Comparison of ENCODE assay signal across 1 cellular context in genomic region chr22:27159716-27160295, GRCh38.
TF ChIP-seq lines count a peak whose summit lies in the region.

No MANE protein-coding gene starts in this region.

TF ChIP-seq in GM23338, 12 proteins besides CTCF, POLR2A, EP300 and RAD21 (continued from another document):
- TF ChIP-seq, protein P1, sequence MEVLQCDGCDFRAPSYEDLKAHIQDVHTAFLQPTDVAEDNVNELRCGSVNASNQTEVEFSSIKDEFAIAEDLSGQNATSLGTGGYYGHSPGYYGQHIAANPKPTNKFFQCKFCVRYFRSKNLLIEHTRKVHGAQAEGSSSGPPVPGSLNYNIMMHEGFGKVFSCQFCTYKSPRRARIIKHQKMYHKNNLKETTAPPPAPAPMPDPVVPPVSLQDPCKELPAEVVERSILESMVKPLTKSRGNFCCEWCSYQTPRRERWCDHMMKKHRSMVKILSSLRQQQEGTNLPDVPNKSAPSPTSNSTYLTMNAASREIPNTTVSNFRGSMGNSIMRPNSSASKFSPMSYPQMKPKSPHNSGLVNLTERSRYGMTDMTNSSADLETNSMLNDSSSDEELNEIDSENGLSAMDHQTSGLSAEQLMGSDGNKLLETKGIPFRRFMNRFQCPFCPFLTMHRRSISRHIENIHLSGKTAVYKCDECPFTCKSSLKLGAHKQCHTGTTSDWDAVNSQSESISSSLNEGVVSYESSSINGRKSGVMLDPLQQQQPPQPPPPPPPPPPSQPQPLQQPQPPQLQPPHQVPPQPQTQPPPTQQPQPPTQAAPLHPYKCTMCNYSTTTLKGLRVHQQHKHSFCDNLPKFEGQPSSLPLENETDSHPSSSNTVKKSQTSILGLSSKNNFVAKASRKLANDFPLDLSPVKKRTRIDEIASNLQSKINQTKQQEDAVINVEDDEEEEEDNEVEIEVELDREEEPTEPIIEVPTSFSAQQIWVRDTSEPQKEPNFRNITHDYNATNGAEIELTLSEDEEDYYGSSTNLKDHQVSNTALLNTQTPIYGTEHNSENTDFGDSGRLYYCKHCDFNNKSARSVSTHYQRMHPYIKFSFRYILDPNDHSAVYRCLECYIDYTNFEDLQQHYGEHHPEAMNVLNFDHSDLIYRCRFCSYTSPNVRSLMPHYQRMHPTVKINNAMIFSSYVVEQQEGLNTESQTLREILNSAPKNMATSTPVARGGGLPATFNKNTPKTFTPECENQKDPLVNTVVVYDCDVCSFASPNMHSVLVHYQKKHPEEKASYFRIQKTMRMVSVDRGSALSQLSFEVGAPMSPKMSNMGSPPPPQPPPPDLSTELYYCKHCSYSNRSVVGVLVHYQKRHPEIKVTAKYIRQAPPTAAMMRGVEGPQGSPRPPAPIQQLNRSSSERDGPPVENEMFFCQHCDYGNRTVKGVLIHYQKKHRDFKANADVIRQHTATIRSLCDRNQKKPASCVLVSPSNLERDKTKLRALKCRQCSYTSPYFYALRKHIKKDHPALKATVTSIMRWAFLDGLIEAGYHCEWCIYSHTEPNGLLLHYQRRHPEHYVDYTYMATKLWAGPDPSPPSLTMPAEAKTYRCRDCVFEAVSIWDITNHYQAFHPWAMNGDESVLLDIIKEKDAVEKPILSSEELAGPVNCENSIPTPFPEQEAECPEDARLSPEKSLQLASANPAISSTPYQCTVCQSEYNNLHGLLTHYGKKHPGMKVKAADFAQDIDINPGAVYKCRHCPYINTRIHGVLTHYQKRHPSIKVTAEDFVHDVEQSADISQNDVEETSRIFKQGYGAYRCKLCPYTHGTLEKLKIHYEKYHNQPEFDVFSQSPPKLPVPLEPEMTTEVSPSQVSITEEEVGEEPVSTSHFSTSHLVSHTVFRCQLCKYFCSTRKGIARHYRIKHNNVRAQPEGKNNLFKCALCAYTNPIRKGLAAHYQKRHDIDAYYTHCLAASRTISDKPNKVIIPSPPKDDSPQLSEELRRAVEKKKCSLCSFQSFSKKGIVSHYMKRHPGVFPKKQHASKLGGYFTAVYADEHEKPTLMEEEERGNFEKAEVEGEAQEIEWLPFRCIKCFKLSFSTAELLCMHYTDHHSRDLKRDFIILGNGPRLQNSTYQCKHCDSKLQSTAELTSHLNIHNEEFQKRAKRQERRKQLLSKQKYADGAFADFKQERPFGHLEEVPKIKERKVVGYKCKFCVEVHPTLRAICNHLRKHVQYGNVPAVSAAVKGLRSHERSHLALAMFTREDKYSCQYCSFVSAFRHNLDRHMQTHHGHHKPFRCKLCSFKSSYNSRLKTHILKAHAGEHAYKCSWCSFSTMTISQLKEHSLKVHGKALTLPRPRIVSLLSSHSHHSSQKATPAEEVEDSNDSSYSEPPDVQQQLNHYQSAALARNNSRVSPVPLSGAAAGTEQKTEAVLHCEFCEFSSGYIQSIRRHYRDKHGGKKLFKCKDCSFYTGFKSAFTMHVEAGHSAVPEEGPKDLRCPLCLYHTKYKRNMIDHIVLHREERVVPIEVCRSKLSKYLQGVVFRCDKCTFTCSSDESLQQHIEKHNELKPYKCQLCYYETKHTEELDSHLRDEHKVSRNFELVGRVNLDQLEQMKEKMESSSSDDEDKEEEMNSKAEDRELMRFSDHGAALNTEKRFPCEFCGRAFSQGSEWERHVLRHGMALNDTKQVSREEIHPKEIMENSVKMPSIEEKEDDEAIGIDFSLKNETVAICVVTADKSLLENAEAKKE (CRISPR knock-in tag; IDR thresholded peaks at IDR 0.05): no peak
- no peak for TF ChIP-seq NANOG (IDR thresholded peaks at IDR 0.05; ENCODE audit: borderline replicate concordance)
- no peak for TF ChIP-seq POLR2AphosphoS5 (IDR thresholded peaks at IDR 0.05; ENCODE audit: low read depth)
- TF ChIP-seq STAT1 (IDR thresholded peaks at IDR 0.05; ENCODE audit: unreplicated experiment): no peak
